In genomic region chr4:185384877-185385465, GRCh38 we compare ENCODE assay signal across 11 cellular contexts. TPM values are rescaled to one million over a fixed set of nuclear protein-coding genes. Genes with fewer than 3 reads are reported as not detected.
DNase-seq lines count a peak whose midpoint lies in the region; ATAC-seq and TF ChIP-seq lines count a peak whose summit lies in the region.
"Had no signal": no experiment of that assay in that cellular context is flagged by ENCODE, and none has a peak within 500 bp of the region (broad histone marks: within the 10 kb centered on the region; RNA-seq: fewer than 3 reads in every experiment).

No MANE protein-coding gene starts in this region.

- H3K9me3 Mint-ChIP-seq in activated CD4-positive, alpha-beta memory T cell treated with anti-CD3 and anti-CD28 coated beads, Interleukin-2, amount 10 ng/mL, durations not matched to agents 7 days and 5 days = peaks cover 2% of the 10 kb centered on the region

- POLR2A ChIA-PET in activated CD4-positive, alpha-beta memory T cell treated with anti-CD3 and anti-CD28 coated beads, Interleukin-2, amount 10 ng/mL, durations not matched to agents 7 days and 5 days (lab: Charles Lee) = interaction anchor here (1.1 to 1.9 kb wide), 2 partner anchors 10 to 172 kb away, joined by 3 to 6 read pairs; partner anchors contain the start of gene LRP2BP

- no peaks in the 10 kb centered on the region for H3K27me3 Mint-ChIP-seq in activated CD4-positive, alpha-beta memory T cell treated with anti-CD3 and anti-CD28 coated beads, Interleukin-2, amount 10 ng/mL, durations not matched to agents 7 days and 5 days

- H3K4me3 Mint-ChIP-seq in activated CD4-positive, alpha-beta memory T cell treated with anti-CD3 and anti-CD28 coated beads, Interleukin-2, amount 10 ng/mL, durations not matched to agents 7 days and 5 days = no peak overlapping the region

- peaks cover 18% of the 10 kb centered on the region for H3K4me1 Mint-ChIP-seq in activated CD4-positive, alpha-beta memory T cell treated with anti-CD3 and anti-CD28 coated beads, Interleukin-2, amount 10 ng/mL, durations not matched to agents 7 days and 5 days

- peak overlapping the region; percentile 26 for H3K4me3 ChIP-seq in fibroblast of villous mesenchyme (ENCODE audit: low read depth, low read length)
- H3K4me3 ChIP-seq: PC-9 had no signal

- DNase-seq in GM04504 (ENCODE audit: low read depth) (peak; percentile 18), OCI-M1 (lab: John Stamatoyannopoulos, UW) (peak; percentile 89), fibroblast of villous mesenchyme (ENCODE audit: low read depth) (peak; percentile 89), sciatic nerve (ENCODE audit: low spot score) (no peak), MV-4-11 (lab: John Stamatoyannopoulos, UW) (no peak)
- DNase-seq in activated CD4-positive, alpha-beta memory T cell treated with anti-CD3 and anti-CD28 coated beads, Interleukin-2, amount 10 ng/mL, durations not matched to agents 7 days and 5 days = no peak
- DNase-seq: naive B cell; PC-9; stimulated activated naive CD4-positive, alpha-beta T cell had no signal

- CTCF ChIA-PET in activated CD4-positive, alpha-beta memory T cell treated with anti-CD3 and anti-CD28 coated beads, Interleukin-2, amount 10 ng/mL, durations not matched to agents 7 days and 5 days (lab: Charles Lee) = interaction anchor here (0.6 to 1.2 kb wide), 4 partner anchors 9 to 64 kb away, joined by 3 to 4 read pairs (median 3); no protein-coding TSS in a partner anchor

- intact Hi-C loops in sciatic nerve (cut with DNase I) = no loop called here

- TF ChIP-seq CTCF in fibroblast of villous mesenchyme (IDR thresholded peaks at IDR 0.05; ENCODE audit: insufficient read depth, low read depth, low read length) = no peak

- no peaks in the 10 kb centered on the region for H3K36me3 Mint-ChIP-seq in activated CD4-positive, alpha-beta memory T cell treated with anti-CD3 and anti-CD28 coated beads, Interleukin-2, amount 10 ng/mL, durations not matched to agents 7 days and 5 days (ENCODE audit: low read depth)

- no peak overlapping the region for H3K27ac Mint-ChIP-seq in activated CD4-positive, alpha-beta memory T cell treated with anti-CD3 and anti-CD28 coated beads, Interleukin-2, amount 10 ng/mL, durations not matched to agents 7 days and 5 days

- peak; percentile 66 for ATAC-seq in sciatic nerve
- no peak for ATAC-seq in GM21825 (IDR thresholded peaks at IDR 0.05; ENCODE audit: unreplicated experiment)
- no peak for ATAC-seq in HG03342 (IDR thresholded peaks at IDR 0.05; ENCODE audit: unreplicated experiment)

RNA-seq across cellular contexts. Expression of gene LRP2BP, which starts 10.8 kb away (rescaled TPM):
- total RNA-seq in fibroblast of villous mesenchyme = 0.32 and 1.3 TPM in 2 replicates
- total RNA-seq in sciatic nerve = 4.9 TPM
- 1 to 10 TPM; 1.1 to 1.2 TPM for total RNA-seq in activated CD4-positive, alpha-beta memory T cell treated with anti-CD3 and anti-CD28 coated beads, Interleukin-2, amount 10 ng/mL, durations not matched to agents 7 days and 5 days

RNA-seq across cellular contexts. Expression of gene ANKRD37, which starts 11.7 kb away (rescaled TPM):
- 3.0 and 3.2 TPM in 2 replicates for total RNA-seq in fibroblast of villous mesenchyme
- total RNA-seq in sciatic nerve = 25.1 TPM
- 10 to 100 TPM; 16.0 to 16.1 TPM for total RNA-seq in activated CD4-positive, alpha-beta memory T cell treated with anti-CD3 and anti-CD28 coated beads, Interleukin-2, amount 10 ng/mL, durations not matched to agents 7 days and 5 days

RNA-seq across cellular contexts. Expression of gene UFSP2, which starts 40.8 kb away (rescaled TPM):
- total RNA-seq in fibroblast of villous mesenchyme = 30.3 and 42.7 TPM in 2 replicates
- 38.9 TPM for total RNA-seq in sciatic nerve
- 10 to 100 TPM; 23.4 to 23.8 TPM for total RNA-seq in activated CD4-positive, alpha-beta memory T cell treated with anti-CD3 and anti-CD28 coated beads, Interleukin-2, amount 10 ng/mL, durations not matched to agents 7 days and 5 days

Comparison
In these comparisons a context has a peak if more than half of its experiments do, and no peak if none do; other contexts are left out.
1. DNase-seq: peak in GM04504 (single experiment), OCI-M1 (single experiment) and fibroblast of villous mesenchyme (single experiment); none in sciatic nerve (single experiment), activated CD4-positive, alpha-beta memory T cell treated with anti-CD3 and anti-CD28 coated beads, Interleukin-2, amount 10 ng/mL, durations not matched to agents 7 days and 5 days (single experiment) and MV-4-11 (single experiment).